ENCODE assay signal across 8 cellular contexts in genomic region chr7:100626530-100627237, GRCh38. TPM values are rescaled to one million over a fixed set of nuclear protein-coding genes. Genes with fewer than 3 reads are reported as not detected.
DNase-seq lines count a peak whose midpoint lies in the region; ATAC-seq and TF ChIP-seq lines count a peak whose summit lies in the region.

No MANE protein-coding gene starts in this region.

- peak; percentile 85 for DNase-seq in ACHN
- DNase-seq in PC-3, result peak; percentile 84
- DNase-seq in activated T-cell treated with anti-CD3 and anti-CD28 coated beads, Interleukin-2, amount 50 U/mL, for 1 hour, result peak; percentile 91
- peak; percentile 77 to 93 (median 84) for DNase-seq in naive thymus-derived CD8-positive, alpha-beta T cell
- DNase-seq in stimulated activated naive B cell treated with anti-CD40 and anti-IgM and Interleukin-4, amounts not matched to agents 10 μg/mL and 1 μg/mL and 100 μg/mL, for 72 hours, result peak; percentile 55

- peak overlapping the region; percentile 78 for H3K9ac ChIP-seq in PC-3 (ENCODE audit: low read length)

- H3K4me3 ChIP-seq in PC-3 (ENCODE audit: low read length), result peak overlapping the region; percentile 75
- peak overlapping the region; percentile 21 to 29 for H3K4me3 ChIP-seq in esophagus (ENCODE audit: low read depth in 1 of 2, low read length in 2 of 2)

- no peaks in the 10 kb centered on the region for H3K27me3 ChIP-seq in PC-3 (ENCODE audit: low read length)
- no peaks in the 10 kb centered on the region for H3K27me3 ChIP-seq in esophagus (ENCODE audit: control insufficient read depth in 1 of 2, insufficient read depth in 2 of 2, low read length in 2 of 2)

- intact Hi-C loops in PC-3 (cut with micrococcal nuclease), result loop anchor here (5.0 kb wide), 1 partner anchor 46 kb away; the partner anchor contains the start of gene GNB2

- no peaks in the 10 kb centered on the region for H3K9me2 ChIP-seq in PC-3 (replicated peaks; ENCODE audit: low read length)

- H3K4me3 Mint-ChIP-seq in naive thymus-derived CD8-positive, alpha-beta T cell, result peak overlapping the region; percentile 68 to 81 (median 78)
- peak overlapping the region; percentile 77 to 82 for H3K4me3 Mint-ChIP-seq in stimulated activated naive B cell treated with anti-CD40 and anti-IgM and Interleukin-4, amounts not matched to agents 10 μg/mL and 1 μg/mL and 100 μg/mL, for 72 hours

- peaks cover 16 to 49% (median 39%) of the 10 kb centered on the region in 4 donors for H3K4me1 Mint-ChIP-seq in naive thymus-derived CD8-positive, alpha-beta T cell
- H3K4me1 Mint-ChIP-seq in stimulated activated naive B cell treated with anti-CD40 and anti-IgM and Interleukin-4, amounts not matched to agents 10 μg/mL and 1 μg/mL and 100 μg/mL, for 72 hours, result peaks cover 10 to 13% of the 10 kb centered on the region in 2 donors

- H3F3A ChIP-seq in PC-3 (ENCODE audit: low read length, unreplicated experiment), result no peaks in the 10 kb centered on the region

- peaks cover 6% of the 10 kb centered on the region for H3K4me1 ChIP-seq in PC-3 (ENCODE audit: insufficient read depth, low read length)
- peaks cover 0 to 7% of the 10 kb centered on the region in 2 donors for H3K4me1 ChIP-seq in esophagus (ENCODE audit: control insufficient read depth in 2 of 2, insufficient read depth in 2 of 2, low read length in 1 of 2)

- CTCF ChIA-PET in PC-3 (lab: Charles Lee), result no interaction called here

- TF ChIP-seq CTCF in PC-3 (conservative IDR thresholded peaks at IDR 0.05; ENCODE audit: low read depth, low read length), result no peak

- no peaks in the 10 kb centered on the region for H3K79me2 ChIP-seq in PC-3 (ENCODE audit: low read length)

- POLR2A ChIA-PET in PC-3 (lab: Charles Lee; ENCODE audit: unreplicated experiment), result interaction anchor here (0.5 to 0.6 kb wide), 2 partner anchors 19 to 148 kb away, joined by 3 to 4 read pairs; no protein-coding TSS in a partner anchor
- POLR2A ChIA-PET in naive thymus-derived CD8-positive, alpha-beta T cell (lab: Charles Lee), result interaction anchor here (0.5 to 3.2 kb wide), 12 partner anchors 12 to 1274 kb away, joined by 3 to 39 read pairs (median 5); partner anchors contain the start of genes FBXO24, LRCH4, MEPCE and MOSPD3

- in situ Hi-C loops in ACHN (cut with HindIII; ENCODE audit: low pct_ligation_motif_present, low pct_unique_long_range_greater_than_20kb, low sequenced_read_pairs), result no loop called here

- no peaks in the 10 kb centered on the region for H3K36me3 Mint-ChIP-seq in naive thymus-derived CD8-positive, alpha-beta T cell
- H3K36me3 Mint-ChIP-seq in stimulated activated naive B cell treated with anti-CD40 and anti-IgM and Interleukin-4, amounts not matched to agents 10 μg/mL and 1 μg/mL and 100 μg/mL, for 72 hours, result peaks cover 0 to 11% of the 10 kb centered on the region in 2 donors

- H2AFZ ChIP-seq in PC-3 (ENCODE audit: low read length), result peak overlapping the region; percentile 82

- H4K20me1 ChIP-seq in PC-3 (ENCODE audit: low read length), result no peaks in the 10 kb centered on the region

- ATAC-seq in GM19324 (IDR thresholded peaks at IDR 0.05; ENCODE audit: low FRiP score, unreplicated experiment) (peak; percentile 46), HG03565 (IDR thresholded peaks at IDR 0.05; ENCODE audit: unreplicated experiment) (peak; percentile 53), PC-3 (peak; percentile 98)
- ATAC-seq in naive thymus-derived CD8-positive, alpha-beta T cell, result peak; percentile 96 to 97
- peak; percentile 95 to 97 for ATAC-seq in stimulated activated naive B cell treated with anti-CD40 and anti-IgM and Interleukin-4, amounts not matched to agents 10 μg/mL and 1 μg/mL and 100 μg/mL, for 72 hours (replicated peaks)

- WGBS in esophagus, 2 donors, result 4 to 12% methylated on average over 34 to 37 of the region's 37 CpGs

- H3K27ac Mint-ChIP-seq in naive thymus-derived CD8-positive, alpha-beta T cell, result peak overlapping the region; percentile 28 to 90 (median 86)
- H3K27ac Mint-ChIP-seq in stimulated activated naive B cell treated with anti-CD40 and anti-IgM and Interleukin-4, amounts not matched to agents 10 μg/mL and 1 μg/mL and 100 μg/mL, for 72 hours, result peak overlapping the region; percentile 73

- no peaks in the 10 kb centered on the region for H3K27me3 Mint-ChIP-seq in naive thymus-derived CD8-positive, alpha-beta T cell
- no peaks in the 10 kb centered on the region for H3K27me3 Mint-ChIP-seq in stimulated activated naive B cell treated with anti-CD40 and anti-IgM and Interleukin-4, amounts not matched to agents 10 μg/mL and 1 μg/mL and 100 μg/mL, for 72 hours

- H3K36me3 ChIP-seq in PC-3 (ENCODE audit: low read depth, low read length), result no peaks in the 10 kb centered on the region
- H3K36me3 ChIP-seq in esophagus (ENCODE audit: control insufficient read depth in 2 of 2, insufficient read depth in 2 of 2, low read length in 1 of 2), result no peaks in the 10 kb centered on the region

- TSS peak; percentile 41 for BruUV-seq in PC-3 (replicated peaks; lab: Mats Ljungman, UMichigan)

- H3K9me3 ChIP-seq in PC-3 (ENCODE audit: low read length), result no peaks in the 10 kb centered on the region
- H3K9me3 ChIP-seq in esophagus (ENCODE audit: control insufficient read depth in 2 of 2, insufficient read depth in 1 of 2, low read depth in 1 of 2, low read length in 1 of 2), result no peaks in the 10 kb centered on the region

- H3K27ac ChIP-seq in PC-3 (ENCODE audit: low read length) (no peak overlapping the region), esophagus (ENCODE audit: low read depth in 2 of 2, low read length in 1 of 2) (peak overlapping the region in 1 of 2 donors; percentile 39)

- H3K4me2 ChIP-seq in PC-3 (ENCODE audit: low read length), result peak overlapping the region; percentile 98

- H3K9me3 Mint-ChIP-seq in naive thymus-derived CD8-positive, alpha-beta T cell, result no peaks in the 10 kb centered on the region
- no peaks in the 10 kb centered on the region for H3K9me3 Mint-ChIP-seq in stimulated activated naive B cell treated with anti-CD40 and anti-IgM and Interleukin-4, amounts not matched to agents 10 μg/mL and 1 μg/mL and 100 μg/mL, for 72 hours

RNA-seq across cellular contexts. Expression of gene MOSPD3, which starts 14.3 kb away (rescaled TPM):
- 9.4 and 19.4 TPM in 2 replicates for total RNA-seq in PC-3 (2014; rRNA removed)
- polyA plus RNA-seq in esophagus, result 10 to 100 TPM; 15.5 to 18.4 TPM
- total RNA-seq in naive thymus-derived CD8-positive, alpha-beta T cell, result 10 to 100 TPM; 13.0 to 16.4 TPM
- 10 to 100 TPM; 16.0 to 21.0 (median 20.0) TPM for polyA plus RNA-seq in naive thymus-derived CD8-positive, alpha-beta T cell

RNA-seq across cellular contexts. Expression of gene TFR2, which starts 14.7 kb away (rescaled TPM):
- total RNA-seq in PC-3 (2014; rRNA removed), result not detected in 2 replicates
- under 1 TPM; 0.41 to 0.53 TPM for polyA plus RNA-seq in esophagus
- 1 to 10 TPM; 2.6 to 5.9 TPM for total RNA-seq in naive thymus-derived CD8-positive, alpha-beta T cell
- polyA plus RNA-seq in naive thymus-derived CD8-positive, alpha-beta T cell, result 1 to 10 TPM in 1 of 3 donors, under 1 TPM in 2; 0.51 to 1.3 (median 0.79) TPM

RNA-seq across cellular contexts. Expression of gene PCOLCE, which starts 24.5 kb away (rescaled TPM):
- total RNA-seq in PC-3 (2014; rRNA removed), result 8.6 and 16.3 TPM in 2 replicates
- polyA plus RNA-seq in esophagus, result 10 to 100 TPM in 1 of 2 donors, 1 to 10 TPM in 1; 9.9 to 11.0 TPM
- 10 to 100 TPM in 1 of 2 experiments, 1 to 10 TPM in 1; 8.3 to 12.5 TPM for total RNA-seq in naive thymus-derived CD8-positive, alpha-beta T cell
- polyA plus RNA-seq in naive thymus-derived CD8-positive, alpha-beta T cell, result 1 to 10 TPM in 1 of 3 donors, under 1 TPM in 2; 0.25 to 1.3 (median 0.64) TPM

RNA-seq across cellular contexts. Expression of gene ACTL6B, which starts 29.6 kb away (rescaled TPM):
- not detected in 2 replicates for total RNA-seq in PC-3 (2014; rRNA removed)
- not detected for polyA plus RNA-seq in esophagus
- total RNA-seq in naive thymus-derived CD8-positive, alpha-beta T cell, result not detected
- not detected for polyA plus RNA-seq in naive thymus-derived CD8-positive, alpha-beta T cell

RNA-seq across cellular contexts. Expression of gene FBXO24, which starts 40.6 kb away (rescaled TPM):
- total RNA-seq in PC-3 (2014; rRNA removed), result 0.40 TPM in 1 of 2 replicates, not detected in the other
- polyA plus RNA-seq in esophagus, result under 1 TPM; 0.33 to 0.81 TPM
- 1 to 10 TPM; 2.5 to 3.6 TPM for total RNA-seq in naive thymus-derived CD8-positive, alpha-beta T cell
- under 1 TPM; 0.60 to 0.95 (median 0.61) TPM for polyA plus RNA-seq in naive thymus-derived CD8-positive, alpha-beta T cell

Comparison
In these comparisons a context has a peak if more than half of its experiments do, and no peak if none do; other contexts are left out.
1. ATAC-seq: peak in every context shown above with its lines; median percentile 98 in PC-3; 96 in naive thymus-derived CD8-positive, alpha-beta T cell; 96 in stimulated activated naive B cell treated with anti-CD40 and anti-IgM and Interleukin-4, amounts not matched to agents 10 μg/mL and 1 μg/mL and 100 μg/mL, for 72 hours; 53 in HG03565; 46 in GM19324.